In genomic region chr6:38640216-38640909, GRCh38 we compare ENCODE assay signal across 8 cellular contexts. TPM values are rescaled to one million over a fixed set of nuclear protein-coding genes. Genes with fewer than 3 reads are reported as not detected.
DNase-seq lines count a peak whose midpoint lies in the region; ATAC-seq and TF ChIP-seq lines count a peak whose summit lies in the region.

No MANE protein-coding gene starts in this region.

- H3K4me3 Mint-ChIP-seq in CD4-positive, CD25-positive, alpha-beta regulatory T cell: peak overlapping the region; percentile 86 to 97 (median 92)
- peak overlapping the region; percentile 84 for H3K4me3 Mint-ChIP-seq in WTC11

- peak in 1 of 2 donors; percentile 0 for ATAC-seq in CD4-positive, CD25-positive, alpha-beta regulatory T cell (ENCODE audit: low read depth in 2 of 2)
- ATAC-seq in WTC11: peak; percentile 77
- no peak for ATAC-seq in foreskin keratinocyte
- ATAC-seq in HG03571 (IDR thresholded peaks at IDR 0.05; ENCODE audit: unreplicated experiment): no peak
- no peak for ATAC-seq in GM21360 (IDR thresholded peaks at IDR 0.05; ENCODE audit: unreplicated experiment)

- no peaks in the 10 kb centered on the region for H3K9me3 ChIP-seq in CD4-positive, CD25-positive, alpha-beta regulatory T cell (ENCODE audit: control insufficient read depth in 2 of 2, low read length in 2 of 2)
- H3K9me3 ChIP-seq in sigmoid colon: no peaks in the 10 kb centered on the region

- CTCF ChIA-PET in WTC11 (lab: Charles Lee): interaction anchor here (0.6 kb wide), 1 partner anchor 1160 kb away, joined by 3 read pairs; no protein-coding TSS in a partner anchor

- H3K27ac ChIP-seq in CD4-positive, CD25-positive, alpha-beta regulatory T cell (ENCODE audit: insufficient read depth, low read length, poor library complexity, severe bottlenecking): peak overlapping the region; percentile 97
- H3K27ac ChIP-seq in foreskin keratinocyte (peak overlapping the region; percentile 51), sigmoid colon (peak overlapping the region; percentile 92 to 94 (median 94))

- peaks cover 23 to 59% (median 48%) of the 10 kb centered on the region in 4 donors for H3K4me1 Mint-ChIP-seq in CD4-positive, CD25-positive, alpha-beta regulatory T cell
- peaks cover 11% of the 10 kb centered on the region for H3K4me1 Mint-ChIP-seq in WTC11

- TF ChIP-seq EP300 in sigmoid colon (IDR thresholded peaks at IDR 0.05): no peak

- TF ChIP-seq POLR2A in sigmoid colon (IDR thresholded peaks at IDR 0.05): no peak

- no peaks in the 10 kb centered on the region for H3K36me3 Mint-ChIP-seq in CD4-positive, CD25-positive, alpha-beta regulatory T cell
- H3K36me3 Mint-ChIP-seq in WTC11: no peaks in the 10 kb centered on the region

- no peaks in the 10 kb centered on the region for H3K9me3 Mint-ChIP-seq in CD4-positive, CD25-positive, alpha-beta regulatory T cell
- no peaks in the 10 kb centered on the region for H3K9me3 Mint-ChIP-seq in WTC11

- no peaks in the 10 kb centered on the region for H3K27me3 ChIP-seq in CD4-positive, CD25-positive, alpha-beta regulatory T cell (ENCODE audit: control insufficient read depth, insufficient read depth, low read length)
- no peaks in the 10 kb centered on the region for H3K27me3 ChIP-seq in foreskin keratinocyte
- no peaks in the 10 kb centered on the region for H3K27me3 ChIP-seq in sigmoid colon

- no peaks in the 10 kb centered on the region for H3K27me3 Mint-ChIP-seq in CD4-positive, CD25-positive, alpha-beta regulatory T cell
- H3K27me3 Mint-ChIP-seq in WTC11 (ENCODE audit: low read depth): peaks cover 6% of the 10 kb centered on the region; the same call in 1 of the 2 replicates

- peaks cover 26% of the 10 kb centered on the region for H3K4me1 ChIP-seq in CD4-positive, CD25-positive, alpha-beta regulatory T cell (ENCODE audit: control insufficient read depth, insufficient read depth, low read length, poor library complexity, severe bottlenecking)
- H3K4me1 ChIP-seq in foreskin keratinocyte (no peaks in the 10 kb centered on the region), sigmoid colon (peaks cover 0 to 22% (median 11%) of the 10 kb centered on the region in 4 donors)

- WGBS in sigmoid colon, 2 donors: 15 to 16% methylated on average over 32 of the region's 32 CpGs

- peak overlapping the region; percentile 80 to 98 (median 93) for H3K27ac Mint-ChIP-seq in CD4-positive, CD25-positive, alpha-beta regulatory T cell
- peak overlapping the region; percentile 79 for H3K27ac Mint-ChIP-seq in WTC11

- H3K4me3 ChIP-seq in CD4-positive, CD25-positive, alpha-beta regulatory T cell (ENCODE audit: low read depth, low read length): peak overlapping the region; percentile 88
- H3K4me3 ChIP-seq in HFF-Myc (replicated peaks; ENCODE audit: low read depth, low read length) (peak overlapping the region; percentile 85), sigmoid colon (peak overlapping the region; percentile 80 to 92 (median 84))

- H3K36me3 ChIP-seq in CD4-positive, CD25-positive, alpha-beta regulatory T cell (ENCODE audit: control insufficient read depth, insufficient read depth, low read length): no peaks in the 10 kb centered on the region
- H3K36me3 ChIP-seq in sigmoid colon: no peaks in the 10 kb centered on the region

- TF ChIP-seq CTCF in HFF-Myc (IDR thresholded peaks at IDR 0.05; ENCODE audit: low read depth, low read length, missing control alignments) (no peak), WTC11 (IDR thresholded peaks at IDR 0.05) (no peak), foreskin keratinocyte (conservative IDR thresholded peaks at IDR 0.05) (no peak), sigmoid colon (IDR thresholded peaks at IDR 0.05) (no peak)

- DNase-seq in CD4-positive, CD25-positive, alpha-beta regulatory T cell: no peak
- DNase-seq in HFF-Myc (ENCODE audit: extremely low read depth, low read depth) (no peak), WTC11 (ENCODE audit: low spot score) (peak; percentile 73), foreskin keratinocyte (peak in 1 of 2 donors; percentile 61), sigmoid colon (peak; percentile 62), NCI-H2107 (lab: John Stamatoyannopoulos, UW) (no peak)

- intact Hi-C loops in sigmoid colon (cut with DNase I): loop anchor here (5.0 kb wide), 1 partner anchor 62 kb away; the partner anchor contains the start of gene GLO1

- POLR2A ChIA-PET in WTC11 (lab: Charles Lee): no interaction called here

TF ChIP-seq in WTC11, 78 proteins besides CTCF, POLR2A, EP300 and RAD21:
- 0 out of 2 replicates have a peak, but pooled peaks have one; percentile 4 for TF ChIP-seq ZNF121 (CRISPR knock-in tag; IDR thresholded peaks at IDR 0.05)
- peak; percentile 75; the same call in 1 of the 2 replicates for TF ChIP-seq GTF2I (CRISPR knock-in tag; conservative IDR thresholded peaks at IDR 0.05)
- TF ChIP-seq JUN (CRISPR knock-in tag; IDR thresholded peaks at IDR 0.05): 0 out of 2 replicates have a peak, but pooled peaks have one; percentile 48
- TF ChIP-seq ARID4B (CRISPR knock-in tag; IDR thresholded peaks at IDR 0.05; ENCODE audit: borderline replicate concordance): peak; percentile 14; the same call in 1 of the 2 replicates
- TF ChIP-seq ZNF138 (CRISPR knock-in tag; conservative IDR thresholded peaks at IDR 0.05): no peak
- TF ChIP-seq ZNF425 (CRISPR knock-in tag; conservative IDR thresholded peaks at IDR 0.05): no peak
- no peak for TF ChIP-seq ATF2 (CRISPR knock-in tag; IDR thresholded peaks at IDR 0.05; ENCODE audit: borderline replicate concordance, low read depth)
- TF ChIP-seq TEAD1 (CRISPR knock-in tag; IDR thresholded peaks at IDR 0.05): no peak
TF ChIP-seq in WTC11: peak in this region for 4.

RNA-seq across cellular contexts. Expression of gene BTBD9, which starts 0.6 kb away (rescaled TPM):
- 79.7 TPM for total RNA-seq in CD4-positive, CD25-positive, alpha-beta regulatory T cell
- polyA plus RNA-seq in CD4-positive, CD25-positive, alpha-beta regulatory T cell: 10 to 100 TPM; 11.6 to 17.9 (median 14.5) TPM
- 4.2 to 4.5 TPM (median 4.3 TPM) in 3 replicates for total RNA-seq in WTC11 (2021)
- total RNA-seq in foreskin keratinocyte: 4.2 and 4.6 TPM in 2 replicates
- 1.0 and 1.1 TPM in 2 replicates for polyA plus RNA-seq in foreskin keratinocyte
- total RNA-seq in sigmoid colon: 10 to 100 TPM; 10.5 to 20.8 (median 12.8) TPM
- 1 to 10 TPM; 3.6 to 8.9 (median 4.6) TPM for polyA plus RNA-seq in sigmoid colon

Comparison
In these comparisons a context has a peak if more than half of its experiments do, and no peak if none do; other contexts are left out.
1. DNase-seq: peak in WTC11 (single experiment) and sigmoid colon (single experiment); none in CD4-positive, CD25-positive, alpha-beta regulatory T cell (0 of 3), HFF-Myc (single experiment) and NCI-H2107 (single experiment).
2. Peak in every context shown above with its lines, with median percentiles within 50 percentile points of each other: H3K27ac ChIP-seq and H3K4me3 ChIP-seq.